1 cellular context compared by ENCODE assay signal in the genomic region with DNA sequence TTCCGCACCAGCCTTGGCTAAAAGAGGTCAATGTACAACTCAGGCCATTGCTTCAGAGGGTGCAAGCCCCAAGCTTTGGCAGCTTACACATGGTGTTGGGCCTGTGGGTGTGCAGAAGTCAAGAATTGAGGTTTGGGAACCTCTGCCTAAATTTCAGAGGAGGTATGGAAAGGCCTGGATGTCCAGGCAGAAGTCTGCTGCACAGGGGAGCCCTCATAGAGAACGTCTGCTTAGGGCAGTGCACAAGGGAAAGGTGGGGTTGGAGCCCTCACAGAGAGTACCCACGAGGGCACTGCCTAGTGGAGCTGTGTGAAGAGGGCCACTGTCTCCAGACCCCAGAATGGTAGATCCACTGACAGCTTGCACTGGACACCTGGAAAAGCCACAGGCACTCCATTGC.
A peak's percentile ranks its signal among the peaks of the same experiment; 100 is the strongest.
TF ChIP-seq lines count a peak whose summit lies in the region.

No MANE protein-coding gene starts in this region.

TF ChIP-seq in HEK293, 187 proteins besides CTCF, POLR2A, EP300 and RAD21 (continued from another document):
- TF ChIP-seq, protein P1, sequence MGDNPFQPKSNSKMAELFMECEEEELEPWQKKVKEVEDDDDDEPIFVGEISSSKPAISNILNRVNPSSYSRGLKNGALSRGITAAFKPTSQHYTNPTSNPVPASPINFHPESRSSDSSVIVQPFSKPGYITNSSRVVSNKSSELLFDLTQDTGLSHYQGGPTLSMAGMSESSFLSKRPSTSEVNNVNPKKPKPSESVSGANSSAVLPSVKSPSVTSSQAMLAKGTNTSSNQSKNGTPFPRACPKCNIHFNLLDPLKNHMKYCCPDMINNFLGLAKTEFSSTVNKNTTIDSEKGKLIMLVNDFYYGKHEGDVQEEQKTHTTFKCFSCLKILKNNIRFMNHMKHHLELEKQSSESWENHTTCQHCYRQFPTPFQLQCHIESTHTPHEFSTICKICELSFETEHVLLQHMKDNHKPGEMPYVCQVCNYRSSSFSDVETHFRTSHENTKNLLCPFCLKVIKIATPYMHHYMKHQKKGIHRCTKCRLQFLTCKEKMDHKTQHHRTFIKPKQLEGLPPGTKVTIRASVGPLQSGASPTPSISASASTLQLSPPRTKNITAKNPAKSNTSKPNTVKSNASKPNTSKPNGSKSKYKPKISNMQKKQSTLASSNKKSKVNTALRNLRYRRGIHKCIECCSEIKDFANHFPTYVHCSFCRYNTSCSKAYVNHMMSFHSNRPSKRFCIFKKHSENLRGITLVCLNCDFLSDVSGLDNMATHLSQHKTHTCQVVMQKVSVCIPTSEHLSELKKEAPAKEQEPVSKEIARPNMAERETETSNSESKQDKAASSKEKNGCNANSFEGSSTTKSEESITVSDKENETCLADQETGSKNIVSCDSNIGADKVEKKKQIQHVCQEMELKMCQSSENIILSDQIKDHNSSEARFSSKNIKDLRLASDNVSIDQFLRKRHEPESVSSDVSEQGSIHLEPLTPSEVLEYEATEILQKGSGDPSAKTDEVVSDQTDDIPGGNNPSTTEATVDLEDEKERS (tag by site-specific recombination; IDR thresholded peaks at IDR 0.05): 0 out of 2 replicates have a peak, but pooled peaks have one; percentile 49
